ENCODE assay signal across 10 cellular contexts in the genomic region with DNA sequence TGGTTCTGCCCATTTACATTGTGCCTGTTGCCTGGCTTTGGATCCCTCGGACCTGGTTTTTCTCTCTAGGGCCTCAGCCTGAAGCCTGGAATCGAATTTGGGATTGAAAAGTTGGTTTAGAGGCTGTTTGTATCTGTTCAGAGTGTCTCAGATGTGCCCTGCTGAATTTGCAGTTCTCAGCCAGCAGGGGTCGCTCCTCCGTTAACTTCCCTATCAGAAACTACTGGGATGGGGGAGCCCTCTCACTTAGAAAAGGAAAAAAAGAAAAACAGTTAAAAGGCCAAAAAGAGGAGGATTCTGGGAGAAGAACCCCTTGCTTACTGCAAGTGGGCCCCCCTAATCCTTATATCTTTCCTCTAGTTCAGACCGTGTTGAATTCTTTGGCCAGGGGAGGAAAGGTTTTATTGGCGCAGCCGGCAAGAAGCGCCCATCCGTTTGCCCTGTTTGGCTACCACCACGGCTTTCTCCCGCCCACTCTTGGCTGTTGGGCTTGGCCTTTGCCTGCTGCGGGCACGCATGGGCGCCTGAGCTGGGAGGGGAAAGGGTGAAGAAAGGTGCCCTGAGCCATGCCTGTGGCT. TPM values are rescaled to one million over a fixed set of nuclear protein-coding genes. Genes with fewer than 3 reads are reported as not detected.
DNase-seq lines count a peak whose midpoint lies in the region; ATAC-seq, FAIRE-seq and TF ChIP-seq lines count a peak whose summit lies in the region.
"Had no signal": no experiment of that assay in that cellular context is flagged by ENCODE, and none has a peak within 500 bp of the region (broad histone marks: within the 10 kb centered on the region; RNA-seq: fewer than 3 reads in every experiment).

No MANE protein-coding gene starts in this region.

- no peaks in the 10 kb centered on the region for H3K36me3 ChIP-seq in KMS-11 (ENCODE audit: insufficient read depth)
- H3K36me3 ChIP-seq in bronchial epithelial cell (ENCODE audit: control insufficient read depth, insufficient read depth, low read length), result no peaks in the 10 kb centered on the region
- H3K36me3 ChIP-seq in neural progenitor cell, result no peaks in the 10 kb centered on the region
- H3K36me3 ChIP-seq in tibial nerve, result no peaks in the 10 kb centered on the region

- H4K20me1 ChIP-seq in KMS-11 (ENCODE audit: insufficient read depth) (no peaks in the 10 kb centered on the region), neural progenitor cell (ENCODE audit: low read depth) (peaks cover 20% of the 10 kb centered on the region)

- H3K27ac Mint-ChIP-seq in neural progenitor cell, result no peak overlapping the region
- H3K27ac Mint-ChIP-seq: activated B cell treated with CpG ODN at 0.5 μM for 24 hours; stimulated activated naive B cell treated with anti-CD40 and anti-IgM and Interleukin-4, amounts not matched to agents 10 μg/mL and 1 μg/mL and 100 μg/mL, for 72 hours had no signal

- H3F3A ChIP-seq in neural progenitor cell (ENCODE audit: low read depth), result peaks cover 67% of the 10 kb centered on the region

- peaks cover 2% of the 10 kb centered on the region for H3K27me3 Mint-ChIP-seq in neural progenitor cell (ENCODE audit: insufficient read depth, low read depth)

- H3K79me2 ChIP-seq in KMS-11 (ENCODE audit: insufficient read depth, low read depth), result no peaks in the 10 kb centered on the region
- H3K79me2 ChIP-seq in neural progenitor cell (ENCODE audit: low read depth), result peaks cover 37% of the 10 kb centered on the region

- 86% methylated on average over 14 of the region's 14 CpGs for WGBS in tibial nerve, 2 donors

- no peak for FAIRE-seq in bronchial epithelial cell (lab: Jason Lieb, UNC)

- peaks cover 10% of the 10 kb centered on the region for H3K36me3 Mint-ChIP-seq in neural progenitor cell

- ATAC-seq in HG03442 (IDR thresholded peaks at IDR 0.05; ENCODE audit: unreplicated experiment), result no peak
- no peak for ATAC-seq in GM19395 (IDR thresholded peaks at IDR 0.05; ENCODE audit: unreplicated experiment)
- ATAC-seq: stimulated activated naive B cell treated with anti-CD40 and anti-IgM and Interleukin-4, amounts not matched to agents 10 μg/mL and 1 μg/mL and 100 μg/mL, for 72 hours had no signal

- TF ChIP-seq EP300 in tibial nerve (IDR thresholded peaks at IDR 0.05), result no peak

- H3K4me1 ChIP-seq in KMS-11 (ENCODE audit: low read depth, poor library complexity, severe bottlenecking), result no peaks in the 10 kb centered on the region
- H3K4me1 ChIP-seq in neural progenitor cell, result peaks cover 17% of the 10 kb centered on the region
- H3K4me1 ChIP-seq in tibial nerve, result peaks cover 0 to 4% (median 0%) of the 10 kb centered on the region in 4 donors

- H3K4me3 Mint-ChIP-seq in neural progenitor cell, result no peak overlapping the region
- H3K4me3 Mint-ChIP-seq: activated B cell treated with CpG ODN at 0.5 μM for 24 hours; stimulated activated naive B cell treated with anti-CD40 and anti-IgM and Interleukin-4, amounts not matched to agents 10 μg/mL and 1 μg/mL and 100 μg/mL, for 72 hours had no signal

- TF ChIP-seq CTCF in KMS-11 (conservative IDR thresholded peaks at IDR 0.05; ENCODE audit: low read depth, low read length) (peak; percentile 82), bronchial epithelial cell (IDR thresholded peaks at IDR 0.05; ENCODE audit: insufficient read depth, low read length, severe bottlenecking) (peak; percentile 33), neural progenitor cell (IDR thresholded peaks at IDR 0.05) (peak; percentile 53), tibial nerve (IDR thresholded peaks at IDR 0.05) (no peak)

- no peak overlapping the region for H3K9ac ChIP-seq in KMS-11
- H3K9ac ChIP-seq in neural progenitor cell, result no peak overlapping the region

- H3K4me2 ChIP-seq in KMS-11 (no peak overlapping the region), neural progenitor cell (no peak overlapping the region)

- H3K27me3 ChIP-seq in KMS-11 (ENCODE audit: insufficient read depth, low read depth) (peaks cover 19% of the 10 kb centered on the region; the same call in 1 of the 2 replicates), bronchial epithelial cell (ENCODE audit: control insufficient read depth, insufficient read depth, low read length) (peaks cover 1% of the 10 kb centered on the region), neural progenitor cell (no peaks in the 10 kb centered on the region), tibial nerve (no peaks in the 10 kb centered on the region)

- peaks cover 23% of the 10 kb centered on the region for H3K4me1 Mint-ChIP-seq in neural progenitor cell

- H3K27ac ChIP-seq in KMS-11 (no peak overlapping the region), neural progenitor cell (no peak overlapping the region), tibial nerve (no peak overlapping the region)

- H3K4me3 ChIP-seq in KMS-11 (IDR thresholded peaks at IDR 0.05; ENCODE audit: insufficient read depth, low read depth, low read length) (no peak overlapping the region), bronchial epithelial cell (ENCODE audit: low read depth, low read length) (no peak overlapping the region), neural progenitor cell (no peak overlapping the region), tibial nerve (no peak overlapping the region)

- no peak for TF ChIP-seq POLR2A in tibial nerve (IDR thresholded peaks at IDR 0.05)

- no peak overlapping the region for H2AFZ ChIP-seq in KMS-11 (ENCODE audit: low read depth)
- H2AFZ ChIP-seq in neural progenitor cell (replicated peaks), result no peak overlapping the region

- H3K9me3 Mint-ChIP-seq in neural progenitor cell, result peaks cover 14% of the 10 kb centered on the region

- DNase-seq in ELR (ENCODE audit: low read depth) (peak; percentile 48), bronchial epithelial cell (ENCODE audit: low read depth) (no peak), neural progenitor cell (ENCODE audit: low spot score) (no peak), tibial nerve (ENCODE audit: low spot score in 2 of 2) (no peak)
- DNase-seq: activated B cell treated with CpG ODN at 0.5 μM for 24 hours; activated gamma-delta T cell treated with Interleukin-2 at 50 U/mL for 16 hours; stimulated activated naive B cell treated with anti-CD40 and anti-IgM and Interleukin-4, amounts not matched to agents 10 μg/mL and 1 μg/mL and 100 μg/mL, for 72 hours had no signal

- H3K9me3 ChIP-seq in neural progenitor cell (ENCODE audit: low read depth), result no peaks in the 10 kb centered on the region
- peaks cover 0 to 16% (median 0%) of the 10 kb centered on the region in 4 donors for H3K9me3 ChIP-seq in tibial nerve

RNA-seq across cellular contexts. Expression of a gene that starts 8.7 kb away (rescaled TPM):
- total RNA-seq in bronchial epithelial cell (under 0.01 and 0.13 TPM in 2 replicates), neural progenitor cell (ENCODE audit: low replicate concordance) (56.6 and 188 TPM in 2 replicates), tibial nerve (10 to 100 TPM in 3 of 4 donors, 1 to 10 TPM in 1; 6.3 to 27.8 (median 16.2) TPM)

Comparison
In these comparisons a context has a peak if more than half of its experiments do, and no peak if none do; other contexts are left out.
1. CTCF ChIP-seq: peak in KMS-11 (single experiment), bronchial epithelial cell (single experiment) and neural progenitor cell (single experiment); none in tibial nerve (0 of 5).